8 cellular contexts compared by ENCODE assay signal in the genomic region with DNA sequence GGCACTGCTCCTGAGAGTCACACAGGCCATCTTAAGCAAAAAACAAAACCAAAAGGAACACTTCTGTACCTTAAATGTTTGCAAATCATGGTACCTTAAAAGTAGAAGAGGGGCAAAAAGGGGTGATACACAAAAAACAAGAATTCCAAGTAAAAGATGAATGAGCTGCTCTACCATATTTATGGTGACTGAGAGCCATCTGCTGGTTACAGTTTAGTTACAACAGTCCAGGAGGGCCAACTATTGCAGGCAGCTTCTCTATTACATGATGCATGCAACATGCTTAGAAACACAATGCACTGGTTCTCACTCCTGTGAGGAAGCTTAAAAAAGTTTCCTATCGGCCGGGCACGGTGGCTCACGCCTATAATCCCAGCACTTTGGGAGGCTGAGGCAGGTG. TPM values are rescaled to one million over a fixed set of nuclear protein-coding genes. Genes with fewer than 3 reads are reported as not detected.
DNase-seq lines count a peak whose midpoint lies in the region; ATAC-seq, FAIRE-seq and TF ChIP-seq lines count a peak whose summit lies in the region.

No MANE protein-coding gene starts in this region.

- no peak overlapping the region for H2BK5ac ChIP-seq in neuronal stem cell (ENCODE audit: low read length)

- H3K36me3 Mint-ChIP-seq in CD4-positive, alpha-beta T cell (ENCODE audit: low read depth), result no peaks in the 10 kb centered on the region
- peaks cover 5% of the 10 kb centered on the region for H3K36me3 Mint-ChIP-seq in activated naive CD8-positive, alpha-beta T cell treated with anti-CD3 and anti-CD28 coated beads for 36 hours

- H3K4ac ChIP-seq in neuronal stem cell (ENCODE audit: low read length), result no peak overlapping the region

- H3K4me3 ChIP-seq in esophagus squamous epithelium, result no peak overlapping the region
- no peak overlapping the region for H3K4me3 ChIP-seq in neuronal stem cell (ENCODE audit: low read length in 2 of 2)

- H2BK120ac ChIP-seq in neuronal stem cell (ENCODE audit: low read depth, low read length), result no peak overlapping the region

- no peak overlapping the region for H3K18ac ChIP-seq in neuronal stem cell (ENCODE audit: low read length)

- 30 to 58% methylated on average over 4 of the region's 4 CpGs for WGBS in esophagus squamous epithelium, 2 donors
- whole genome bisulfite sequencing in neuronal stem cell (ENCODE audit: extremely low coverage in 2 of 2, insufficient read length in 2 of 2, insufficient replicate concordance in 1 of 2), 2 donors, result no CpG with 5 or more reads among the region's 4 CpGs

- intact Hi-C loops in CD4-positive, alpha-beta T cell (cut with DNase I, micrococcal nuclease), result loop anchor here (5.0 to 10.0 kb wide), 2 partner anchors 120 to 407 kb away; no protein-coding TSS in a partner anchor
- intact Hi-C loops in esophagus squamous epithelium (cut with DNase I), result loop anchor here (5.0 kb wide), 1 partner anchor 530 kb away; no protein-coding TSS in a partner anchor

- H2BK15ac ChIP-seq in neuronal stem cell (ENCODE audit: low read length), result no peak overlapping the region

- no peaks in the 10 kb centered on the region for H3K9me3 Mint-ChIP-seq in CD4-positive, alpha-beta T cell
- H3K9me3 Mint-ChIP-seq in activated naive CD8-positive, alpha-beta T cell treated with anti-CD3 and anti-CD28 coated beads for 36 hours, result no peaks in the 10 kb centered on the region

- POLR2A ChIA-PET in CD4-positive, alpha-beta T cell (lab: Charles Lee), result no interaction called here

- peak; percentile 27 for TF ChIP-seq CTCF in CD4-positive, alpha-beta T cell (IDR thresholded peaks at IDR 0.05)
- peak in 5 of 6 experiments; percentile 30 to 58 (median 43) for TF ChIP-seq CTCF in esophagus squamous epithelium (IDR thresholded peaks at IDR 0.05)

- no peak overlapping the region for H3K14ac ChIP-seq in neuronal stem cell (ENCODE audit: low read length)

- H3K9me3 ChIP-seq in CD4-positive, alpha-beta T cell (ENCODE audit: control insufficient read depth, low read length), result no peaks in the 10 kb centered on the region
- no peaks in the 10 kb centered on the region for H3K9me3 ChIP-seq in esophagus squamous epithelium
- no peaks in the 10 kb centered on the region for H3K9me3 ChIP-seq in neuronal stem cell (replicated peaks in 1 of 2; ENCODE audit: control insufficient read depth in 2 of 2, insufficient read depth in 1 of 2, low read depth in 1 of 2, low read length in 2 of 2)

- no peak overlapping the region for H4K8ac ChIP-seq in neuronal stem cell (ENCODE audit: low read depth, low read length)

- TF ChIP-seq POLR2A in H54 (IDR thresholded peaks at IDR 0.05; ENCODE audit: low read depth, low read length) (no peak), esophagus squamous epithelium (IDR thresholded peaks at IDR 0.05) (no peak)

- no peaks in the 10 kb centered on the region for H3K27me3 ChIP-seq in CD4-positive, alpha-beta T cell (ENCODE audit: control insufficient read depth, insufficient read depth, low read length)
- H3K27me3 ChIP-seq in esophagus squamous epithelium (no peaks in the 10 kb centered on the region), neuronal stem cell (ENCODE audit: control insufficient read depth in 3 of 3, insufficient read depth in 3 of 3, low read depth in 1 of 3, low read length in 3 of 3) (no peaks in the 10 kb centered on the region)

- no peak overlapping the region for H2AFZ ChIP-seq in neuronal stem cell (ENCODE audit: low read length)

- no peak overlapping the region for H3K23ac ChIP-seq in neuronal stem cell (ENCODE audit: low read depth, low read length, poor library complexity)

- no peaks in the 10 kb centered on the region for H3K79me1 ChIP-seq in neuronal stem cell (ENCODE audit: low read depth, low read length)

- H3K9ac ChIP-seq in neuronal stem cell (ENCODE audit: low read depth, low read length, poor library complexity), result no peak overlapping the region

- no peak overlapping the region for H2AK5ac ChIP-seq in neuronal stem cell (ENCODE audit: low read depth, low read length)

- no peak overlapping the region for H3K4me3 Mint-ChIP-seq in CD4-positive, alpha-beta T cell
- no peak overlapping the region for H3K4me3 Mint-ChIP-seq in activated naive CD8-positive, alpha-beta T cell treated with anti-CD3 and anti-CD28 coated beads for 36 hours

- peak; percentile 79 for FAIRE-seq in H54 (lab: Jason Lieb, UNC)

- H3K4me1 ChIP-seq in esophagus squamous epithelium (no peaks in the 10 kb centered on the region), neuronal stem cell (ENCODE audit: control insufficient read depth in 2 of 2, insufficient read depth in 1 of 2, low read depth in 1 of 2, low read length in 2 of 2) (peaks cover 9 to 24% of the 10 kb centered on the region in 2 donors)

- no peak overlapping the region for H3K27ac Mint-ChIP-seq in CD4-positive, alpha-beta T cell
- no peak overlapping the region for H3K27ac Mint-ChIP-seq in activated naive CD8-positive, alpha-beta T cell treated with anti-CD3 and anti-CD28 coated beads for 36 hours

- no peak overlapping the region for H4K91ac ChIP-seq in neuronal stem cell (ENCODE audit: low read depth, low read length, poor library complexity)

- H3K27ac ChIP-seq in CD4-positive, alpha-beta T cell (ENCODE audit: low read depth, low read length), result no peak overlapping the region
- H3K27ac ChIP-seq in esophagus squamous epithelium, result no peak overlapping the region
- H3K27ac ChIP-seq in neuronal stem cell (replicated peaks; ENCODE audit: low read length), result no peak overlapping the region

- DNase-seq in CD4-positive, alpha-beta T cell, result no peak
- DNase-seq in H54 (ENCODE audit: insufficient read length, low spot score) (peak; percentile 14), RKO (ENCODE audit: low spot score) (peak; percentile 62), esophagus squamous epithelium (lab: John Stamatoyannopoulos, UW) (no peak), neuronal stem cell (ENCODE audit: low spot score) (peak; percentile 40)
- no peak for DNase-seq in activated naive CD8-positive, alpha-beta T cell treated with anti-CD3 and anti-CD28 coated beads for 36 hours
- no peak for DNase-seq in stimulated activated CD8-positive, alpha-beta memory T cell treated with anti-CD3 and anti-CD28 coated beads, Interleukin-4, amount 100 ng/mL, for 48 hours

- no peaks in the 10 kb centered on the region for H3K27me3 Mint-ChIP-seq in CD4-positive, alpha-beta T cell
- H3K27me3 Mint-ChIP-seq in activated naive CD8-positive, alpha-beta T cell treated with anti-CD3 and anti-CD28 coated beads for 36 hours, result no peaks in the 10 kb centered on the region

- H2BK12ac ChIP-seq in neuronal stem cell (ENCODE audit: low read length), result no peak overlapping the region

- H3K4me2 ChIP-seq in neuronal stem cell (ENCODE audit: insufficient read depth, low read length, poor library complexity, severe bottlenecking), result no peak overlapping the region

- CTCF ChIA-PET in CD4-positive, alpha-beta T cell (lab: Charles Lee), result interaction anchor here (0.7 to 1.0 kb wide), 2 partner anchors 8 to 519 kb away, joined by 3 read pairs; no protein-coding TSS in a partner anchor

- H3K36me3 ChIP-seq in esophagus squamous epithelium (no peaks in the 10 kb centered on the region), neuronal stem cell (replicated peaks in 1 of 2; ENCODE audit: control insufficient read depth in 2 of 2, insufficient read depth in 2 of 2, low read length in 2 of 2) (no peaks in the 10 kb centered on the region)

- no peak for ATAC-seq in CD4-positive, alpha-beta T cell (ENCODE audit: poor library complexity)
- ATAC-seq in HG03439 (IDR thresholded peaks at IDR 0.05; ENCODE audit: unreplicated experiment), result no peak

- H3K4me1 Mint-ChIP-seq in CD4-positive, alpha-beta T cell (ENCODE audit: low read depth), result peaks cover 26% of the 10 kb centered on the region
- H3K4me1 Mint-ChIP-seq in activated naive CD8-positive, alpha-beta T cell treated with anti-CD3 and anti-CD28 coated beads for 36 hours, result peaks cover 11% of the 10 kb centered on the region

RNA-seq across cellular contexts. Expression of a gene that starts 53.5 kb away (rescaled TPM):
- 10 to 100 TPM; 52.2 to 63.2 TPM for total RNA-seq in CD4-positive, alpha-beta T cell
- 10 to 100 TPM; 31.8 to 66.4 (median 46.5) TPM for total RNA-seq in esophagus squamous epithelium
- polyA plus RNA-seq in neuronal stem cell (2013, experiment 1 of 2), result 64.8 TPM
- 60.5 TPM for polyA plus RNA-seq in neuronal stem cell (2013, experiment 2 of 2)
- total RNA-seq in activated naive CD8-positive, alpha-beta T cell treated with anti-CD3 and anti-CD28 coated beads for 36 hours, result 10 to 100 TPM; 50.8 to 59.9 TPM

RNA-seq across cellular contexts. Expression of a gene that starts 54.4 kb away (rescaled TPM):
- total RNA-seq in CD4-positive, alpha-beta T cell, result not detected
- total RNA-seq in esophagus squamous epithelium, result not detected
- not detected for polyA plus RNA-seq in neuronal stem cell (2013, experiment 1 of 2)
- polyA plus RNA-seq in neuronal stem cell (2013, experiment 2 of 2), result not detected
- total RNA-seq in activated naive CD8-positive, alpha-beta T cell treated with anti-CD3 and anti-CD28 coated beads for 36 hours, result not detected

Comparison
In these comparisons a context has a peak if more than half of its experiments do, and no peak if none do; other contexts are left out.
1. DNase-seq: peak in H54 (single experiment), RKO (single experiment) and neuronal stem cell (single experiment); none in CD4-positive, alpha-beta T cell (0 of 10), esophagus squamous epithelium (single experiment), activated naive CD8-positive, alpha-beta T cell treated with anti-CD3 and anti-CD28 coated beads for 36 hours (single experiment) and stimulated activated CD8-positive, alpha-beta memory T cell treated with anti-CD3 and anti-CD28 coated beads, Interleukin-4, amount 100 ng/mL, for 48 hours (single experiment).